ENCODE assay signal across 1 cellular context in the genomic region with DNA sequence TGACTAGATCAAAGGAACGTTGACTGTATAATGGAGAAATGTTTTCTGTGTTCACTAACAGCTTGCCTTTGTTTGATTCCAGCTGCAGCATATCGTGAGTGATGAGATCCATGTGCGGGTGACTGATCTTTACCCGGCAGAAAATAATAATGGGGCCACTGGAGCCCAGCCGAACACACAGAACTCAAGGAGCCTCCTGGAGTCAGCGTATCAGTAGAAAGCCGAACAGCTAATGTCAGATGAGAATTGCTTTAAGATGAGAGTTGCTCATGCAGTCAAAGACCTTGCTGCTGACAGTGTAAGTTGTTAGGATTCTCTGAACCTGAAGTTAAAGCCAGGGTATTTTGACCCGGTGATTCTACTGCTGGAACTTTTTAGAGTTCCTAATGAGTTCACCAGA.
TF ChIP-seq lines count a peak whose summit lies in the region.

No MANE protein-coding gene starts in this region.

TF ChIP-seq in K562, 482 proteins besides CTCF, POLR2A, EP300 and RAD21:
- no peak for TF ChIP-seq XRCC3 (IDR thresholded peaks at IDR 0.05)
- TF ChIP-seq, protein P1, sequence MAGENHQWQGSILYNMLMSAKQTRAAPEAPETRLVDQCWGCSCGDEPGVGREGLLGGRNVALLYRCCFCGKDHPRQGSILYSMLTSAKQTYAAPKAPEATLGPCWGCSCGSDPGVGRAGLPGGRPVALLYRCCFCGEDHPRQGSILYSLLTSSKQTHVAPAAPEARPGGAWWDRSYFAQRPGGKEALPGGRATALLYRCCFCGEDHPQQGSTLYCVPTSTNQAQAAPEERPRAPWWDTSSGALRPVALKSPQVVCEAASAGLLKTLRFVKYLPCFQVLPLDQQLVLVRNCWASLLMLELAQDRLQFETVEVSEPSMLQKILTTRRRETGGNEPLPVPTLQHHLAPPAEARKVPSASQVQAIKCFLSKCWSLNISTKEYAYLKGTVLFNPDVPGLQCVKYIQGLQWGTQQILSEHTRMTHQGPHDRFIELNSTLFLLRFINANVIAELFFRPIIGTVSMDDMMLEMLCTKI (IDR thresholded peaks at IDR 0.05; ENCODE audit: partially characterized antibody): no peak
- no peak for TF ChIP-seq POLR2AphosphoS2 (IDR thresholded peaks at IDR 0.05; ENCODE audit: low read length)
- no peak for TF ChIP-seq TCF7L2 (IDR thresholded peaks at IDR 0.05; ENCODE audit: low read depth, low read length)
- TF ChIP-seq, protein P2, sequence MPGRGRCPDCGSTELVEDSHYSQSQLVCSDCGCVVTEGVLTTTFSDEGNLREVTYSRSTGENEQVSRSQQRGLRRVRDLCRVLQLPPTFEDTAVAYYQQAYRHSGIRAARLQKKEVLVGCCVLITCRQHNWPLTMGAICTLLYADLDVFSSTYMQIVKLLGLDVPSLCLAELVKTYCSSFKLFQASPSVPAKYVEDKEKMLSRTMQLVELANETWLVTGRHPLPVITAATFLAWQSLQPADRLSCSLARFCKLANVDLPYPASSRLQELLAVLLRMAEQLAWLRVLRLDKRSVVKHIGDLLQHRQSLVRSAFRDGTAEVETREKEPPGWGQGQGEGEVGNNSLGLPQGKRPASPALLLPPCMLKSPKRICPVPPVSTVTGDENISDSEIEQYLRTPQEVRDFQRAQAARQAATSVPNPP (IDR thresholded peaks at IDR 0.05; ENCODE audit: borderline replicate concordance, insufficient read depth, insufficient read length): no peak
- TF ChIP-seq TCFL5 (CRISPR knock-in tag; conservative IDR thresholded peaks at IDR 0.05): no peak
- no peak for TF ChIP-seq SETDB1 (IDR thresholded peaks at IDR 0.05; ENCODE audit: low read length)
- no peak for TF ChIP-seq ZNF764 (CRISPR knock-in tag; IDR thresholded peaks at IDR 0.05; ENCODE audit: low read depth)
- TF ChIP-seq KDM5B (IDR thresholded peaks at IDR 0.05; ENCODE audit: insufficient replicate concordance, low read depth, low read length): no peak
- TF ChIP-seq, protein P3, sequence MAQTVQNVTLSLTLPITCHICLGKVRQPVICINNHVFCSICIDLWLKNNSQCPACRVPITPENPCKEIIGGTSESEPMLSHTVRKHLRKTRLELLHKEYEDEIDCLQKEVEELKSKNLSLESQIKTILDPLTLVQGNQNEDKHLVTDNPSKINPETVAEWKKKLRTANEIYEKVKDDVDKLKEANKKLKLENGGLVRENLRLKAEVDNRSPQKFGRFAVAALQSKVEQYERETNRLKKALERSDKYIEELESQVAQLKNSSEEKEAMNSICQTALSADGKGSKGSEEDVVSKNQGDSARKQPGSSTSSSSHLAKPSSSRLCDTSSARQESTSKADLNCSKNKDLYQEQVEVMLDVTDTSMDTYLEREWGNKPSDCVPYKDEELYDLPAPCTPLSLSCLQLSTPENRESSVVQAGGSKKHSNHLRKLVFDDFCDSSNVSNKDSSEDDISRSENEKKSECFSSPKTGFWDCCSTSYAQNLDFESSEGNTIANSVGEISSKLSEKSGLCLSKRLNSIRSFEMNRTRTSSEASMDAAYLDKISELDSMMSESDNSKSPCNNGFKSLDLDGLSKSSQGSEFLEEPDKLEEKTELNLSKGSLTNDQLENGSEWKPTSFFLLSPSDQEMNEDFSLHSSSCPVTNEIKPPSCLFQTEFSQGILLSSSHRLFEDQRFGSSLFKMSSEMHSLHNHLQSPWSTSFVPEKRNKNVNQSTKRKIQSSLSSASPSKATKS (CRISPR knock-in tag; IDR thresholded peaks at IDR 0.05): no peak
- TF ChIP-seq GTF2E2 (tag; IDR thresholded peaks at IDR 0.05): no peak
- no peak for TF ChIP-seq NR2F6 (CRISPR knock-in tag; IDR thresholded peaks at IDR 0.05)
- TF ChIP-seq, protein P4, sequence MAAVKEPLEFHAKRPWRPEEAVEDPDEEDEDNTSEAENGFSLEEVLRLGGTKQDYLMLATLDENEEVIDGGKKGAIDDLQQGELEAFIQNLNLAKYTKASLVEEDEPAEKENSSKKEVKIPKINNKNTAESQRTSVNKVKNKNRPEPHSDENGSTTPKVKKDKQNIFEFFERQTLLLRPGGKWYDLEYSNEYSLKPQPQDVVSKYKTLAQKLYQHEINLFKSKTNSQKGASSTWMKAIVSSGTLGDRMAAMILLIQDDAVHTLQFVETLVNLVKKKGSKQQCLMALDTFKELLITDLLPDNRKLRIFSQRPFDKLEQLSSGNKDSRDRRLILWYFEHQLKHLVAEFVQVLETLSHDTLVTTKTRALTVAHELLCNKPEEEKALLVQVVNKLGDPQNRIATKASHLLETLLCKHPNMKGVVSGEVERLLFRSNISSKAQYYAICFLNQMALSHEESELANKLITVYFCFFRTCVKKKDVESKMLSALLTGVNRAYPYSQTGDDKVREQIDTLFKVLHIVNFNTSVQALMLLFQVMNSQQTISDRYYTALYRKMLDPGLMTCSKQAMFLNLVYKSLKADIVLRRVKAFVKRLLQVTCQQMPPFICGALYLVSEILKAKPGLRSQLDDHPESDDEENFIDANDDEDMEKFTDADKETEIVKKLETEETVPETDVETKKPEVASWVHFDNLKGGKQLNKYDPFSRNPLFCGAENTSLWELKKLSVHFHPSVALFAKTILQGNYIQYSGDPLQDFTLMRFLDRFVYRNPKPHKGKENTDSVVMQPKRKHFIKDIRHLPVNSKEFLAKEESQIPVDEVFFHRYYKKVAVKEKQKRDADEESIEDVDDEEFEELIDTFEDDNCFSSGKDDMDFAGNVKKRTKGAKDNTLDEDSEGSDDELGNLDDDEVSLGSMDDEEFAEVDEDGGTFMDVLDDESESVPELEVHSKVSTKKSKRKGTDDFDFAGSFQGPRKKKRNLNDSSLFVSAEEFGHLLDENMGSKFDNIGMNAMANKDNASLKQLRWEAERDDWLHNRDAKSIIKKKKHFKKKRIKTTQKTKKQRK (IDR thresholded peaks at IDR 0.05; ENCODE audit: borderline replicate concordance, low read depth, low read length): no peak
- TF ChIP-seq, protein P5, sequence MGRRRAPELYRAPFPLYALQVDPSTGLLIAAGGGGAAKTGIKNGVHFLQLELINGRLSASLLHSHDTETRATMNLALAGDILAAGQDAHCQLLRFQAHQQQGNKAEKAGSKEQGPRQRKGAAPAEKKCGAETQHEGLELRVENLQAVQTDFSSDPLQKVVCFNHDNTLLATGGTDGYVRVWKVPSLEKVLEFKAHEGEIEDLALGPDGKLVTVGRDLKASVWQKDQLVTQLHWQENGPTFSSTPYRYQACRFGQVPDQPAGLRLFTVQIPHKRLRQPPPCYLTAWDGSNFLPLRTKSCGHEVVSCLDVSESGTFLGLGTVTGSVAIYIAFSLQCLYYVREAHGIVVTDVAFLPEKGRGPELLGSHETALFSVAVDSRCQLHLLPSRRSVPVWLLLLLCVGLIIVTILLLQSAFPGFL (CRISPR knock-in tag; IDR thresholded peaks at IDR 0.05): no peak
- no peak for TF ChIP-seq RBM15 (IDR thresholded peaks at IDR 0.05; ENCODE audit: insufficient read depth, low read length)
- no peak for TF ChIP-seq PPARD (CRISPR knock-in tag; IDR thresholded peaks at IDR 0.05)
- TF ChIP-seq ASH1L (IDR thresholded peaks at IDR 0.05; ENCODE audit: borderline replicate concordance, low read depth, partially characterized antibody): no peak
